ENCODE assay signal across 11 cellular contexts in genomic region chr5:133365326-133365725, GRCh38.
A peak's percentile ranks its signal among the peaks of the same experiment; 100 is the strongest.
DNase-seq lines count a peak whose midpoint lies in the region; ATAC-seq and TF ChIP-seq lines count a peak whose summit lies in the region.
"Had no signal": no experiment of that assay in that cellular context is flagged by ENCODE, and none has a peak within 500 bp of the region (broad histone marks: within the 10 kb centered on the region; RNA-seq: fewer than 3 reads in every experiment).

No MANE protein-coding gene starts in this region.

- no peaks in the 10 kb centered on the region for H3K27me3 ChIP-seq in BE2C
- H3K27me3 ChIP-seq in colonic mucosa = no peaks in the 10 kb centered on the region
- H3K27me3 ChIP-seq: vagina had no signal

- peak; percentile 25 for DNase-seq in BE2C
- peak; percentile 20 for DNase-seq in GM13977 (ENCODE audit: low spot score)
- DNase-seq in activated naive CD8-positive, alpha-beta T cell treated with anti-CD3 and anti-CD28 coated beads for 36 hours = peak; percentile 25
- peak; percentile 86 for DNase-seq in left kidney (ENCODE audit: low read depth, low spot score)
- no peak for DNase-seq in colonic mucosa
- DNase-seq in T-helper 2 cell treated with Interferon-gamma antibody and Interleukin-4, amounts not matched to agents 5 μg/mL and 100 μg/mL, for 36 hours (ENCODE audit: low spot score) = no peak
- DNase-seq: NCI-H446 treated with DMSO at 0.1 percent for 48 hours had no signal

- no peak overlapping the region for H3K27ac ChIP-seq in colonic mucosa
- H3K27ac ChIP-seq: vagina had no signal

- no peak overlapping the region for H3K4me3 Mint-ChIP-seq in activated naive CD8-positive, alpha-beta T cell treated with anti-CD3 and anti-CD28 coated beads for 36 hours
- no peak overlapping the region for H3K4me3 Mint-ChIP-seq in T-helper 2 cell treated with Interferon-gamma antibody and Interleukin-4, amounts not matched to agents 5 μg/mL and 100 μg/mL, for 36 hours
- H3K4me3 Mint-ChIP-seq: activated T-helper 1 cell treated with anti-CD3 and anti-CD28 coated beads, Interleukin-12 subunit alpha, Interleukin-12 subunit beta, Interleukin-2, Interleukin-4 antibody, amounts not matched to agents 30 ng/mL and 10 ng/mL and 1 ng/mL, durations not matched to agents 14 hours and 24 hours and 36 hours had no signal

- no peak for ATAC-seq in GM19455 (IDR thresholded peaks at IDR 0.05; ENCODE audit: unreplicated experiment)
- no peak for ATAC-seq in HG03095 (IDR thresholded peaks at IDR 0.05; ENCODE audit: unreplicated experiment)

- intact Hi-C loops in colonic mucosa (cut with DNase I) = no loop called here

- no peak overlapping the region for H3K9ac ChIP-seq in colonic mucosa (ENCODE audit: low read depth in 2 of 2, low read length in 2 of 2)

- H3K4me3 ChIP-seq in BE2C (ENCODE audit: low read depth, low read length) (no peak overlapping the region), colonic mucosa (no peak overlapping the region)
- H3K4me3 ChIP-seq: vagina had no signal

- H3K4me1 ChIP-seq in BE2C (no peaks in the 10 kb centered on the region), colonic mucosa (no peaks in the 10 kb centered on the region)

- H3K4me1 Mint-ChIP-seq in activated naive CD8-positive, alpha-beta T cell treated with anti-CD3 and anti-CD28 coated beads for 36 hours = no peaks in the 10 kb centered on the region
- no peaks in the 10 kb centered on the region for H3K4me1 Mint-ChIP-seq in T-helper 2 cell treated with Interferon-gamma antibody and Interleukin-4, amounts not matched to agents 5 μg/mL and 100 μg/mL, for 36 hours (ENCODE audit: low read depth)

- H3K9me3 ChIP-seq in BE2C (no peaks in the 10 kb centered on the region), colonic mucosa (no peaks in the 10 kb centered on the region)
- H3K9me3 ChIP-seq: vagina had no signal

- in situ Hi-C loops in GM13977 (cut with MboI; ENCODE audit: low pct_unique_long_range_greater_than_20kb, low sequenced_read_pairs, unreplicated experiment) = no loop called here

- H3K9me3 Mint-ChIP-seq in activated naive CD8-positive, alpha-beta T cell treated with anti-CD3 and anti-CD28 coated beads for 36 hours = no peaks in the 10 kb centered on the region
- H3K9me3 Mint-ChIP-seq in T-helper 2 cell treated with Interferon-gamma antibody and Interleukin-4, amounts not matched to agents 5 μg/mL and 100 μg/mL, for 36 hours = no peaks in the 10 kb centered on the region
- H3K9me3 Mint-ChIP-seq: activated T-helper 1 cell treated with anti-CD3 and anti-CD28 coated beads, Interleukin-12 subunit alpha, Interleukin-12 subunit beta, Interleukin-2, Interleukin-4 antibody, amounts not matched to agents 30 ng/mL and 10 ng/mL and 1 ng/mL, durations not matched to agents 14 hours and 24 hours and 36 hours had no signal

- H3K27ac Mint-ChIP-seq in activated naive CD8-positive, alpha-beta T cell treated with anti-CD3 and anti-CD28 coated beads for 36 hours = no peak overlapping the region
- H3K27ac Mint-ChIP-seq in T-helper 2 cell treated with Interferon-gamma antibody and Interleukin-4, amounts not matched to agents 5 μg/mL and 100 μg/mL, for 36 hours = no peak overlapping the region
- H3K27ac Mint-ChIP-seq: activated T-helper 1 cell treated with anti-CD3 and anti-CD28 coated beads, Interleukin-12 subunit alpha, Interleukin-12 subunit beta, Interleukin-2, Interleukin-4 antibody, amounts not matched to agents 30 ng/mL and 10 ng/mL and 1 ng/mL, durations not matched to agents 14 hours and 24 hours and 36 hours had no signal

- H3K36me3 Mint-ChIP-seq in activated naive CD8-positive, alpha-beta T cell treated with anti-CD3 and anti-CD28 coated beads for 36 hours = no peaks in the 10 kb centered on the region
- no peaks in the 10 kb centered on the region for H3K36me3 Mint-ChIP-seq in T-helper 2 cell treated with Interferon-gamma antibody and Interleukin-4, amounts not matched to agents 5 μg/mL and 100 μg/mL, for 36 hours (ENCODE audit: low read depth)

- H3K27me3 Mint-ChIP-seq in activated naive CD8-positive, alpha-beta T cell treated with anti-CD3 and anti-CD28 coated beads for 36 hours = peaks cover 9% of the 10 kb centered on the region
- no peaks in the 10 kb centered on the region for H3K27me3 Mint-ChIP-seq in T-helper 2 cell treated with Interferon-gamma antibody and Interleukin-4, amounts not matched to agents 5 μg/mL and 100 μg/mL, for 36 hours (ENCODE audit: low read depth)

- H3K36me3 ChIP-seq in BE2C = no peaks in the 10 kb centered on the region
- H3K36me3 ChIP-seq in colonic mucosa = no peaks in the 10 kb centered on the region
- H3K36me3 ChIP-seq: vagina had no signal

- peak; percentile 67 for TF ChIP-seq CTCF in BE2C (IDR thresholded peaks at IDR 0.05; ENCODE audit: low read depth, low read length)
- TF ChIP-seq CTCF in GM13977 (IDR thresholded peaks at IDR 0.05; ENCODE audit: extremely low read depth, insufficient read depth, missing control alignments) = peak; percentile 34
- no peak for TF ChIP-seq CTCF in colonic mucosa (IDR thresholded peaks at IDR 0.05)

Comparison
In these comparisons a context has a peak if more than half of its experiments do, and no peak if none do; other contexts are left out.
1. DNase-seq: peak in BE2C (single experiment), GM13977 (single experiment), activated naive CD8-positive, alpha-beta T cell treated with anti-CD3 and anti-CD28 coated beads for 36 hours (single experiment) and left kidney (single experiment); none in colonic mucosa (single experiment) and T-helper 2 cell treated with Interferon-gamma antibody and Interleukin-4, amounts not matched to agents 5 μg/mL and 100 μg/mL, for 36 hours (single experiment).